Comparison of ENCODE assay signal across 17 cellular contexts in genomic region chr2:233953106-233953801, GRCh38.
DNase-seq lines count a peak whose midpoint lies in the region; ATAC-seq lines count a peak whose summit lies in the region.
"Had no signal": no experiment of that assay in that cellular context is flagged by ENCODE, and none has a peak within 500 bp of the region (broad histone marks: within the 10 kb centered on the region; RNA-seq: fewer than 3 reads in every experiment).

No MANE protein-coding gene starts in this region.

- DNase-seq in DMS53 treated with DMSO at 0.1 percent for 48 hours (lab: John Stamatoyannopoulos, UW; ENCODE audit: unreplicated experiment) (peak; percentile 66), NCI-H146 treated with DMSO at 0.1 percent for 48 hours (lab: John Stamatoyannopoulos, UW; ENCODE audit: unreplicated experiment) (peak; percentile 88), NCI-H748 treated with DMSO at 0.1 percent for 48 hours (lab: John Stamatoyannopoulos, UW) (peak; percentile 95), fibroblast of the conjunctiva (ENCODE audit: low read depth) (peak; percentile 10), retina (no peak)
- no peak for DNase-seq in T-helper 2 cell treated with Interferon-gamma antibody and Interleukin-4, amounts not matched to agents 5 μg/mL and 100 μg/mL, for 36 hours (ENCODE audit: low spot score)
- DNase-seq: activated CD4-positive, alpha-beta T cell treated with anti-CD3 and anti-CD28 coated beads for 48 hours; activated CD8-positive, alpha-beta memory T cell treated with anti-CD3 and anti-CD28 coated beads, Interleukin-2, amount 50 U/mL, for 4 hours; activated effector memory CD4-positive, alpha-beta T cell treated with anti-CD3 and anti-CD28 coated beads, Interleukin-2, amount 50 U/mL, for 16 hours; H7; left ventricle myocardium superior; nucleus accumbens; PC-9; sigmoid colon had no signal

- H3K4me1 Mint-ChIP-seq in T-helper 2 cell treated with Interferon-gamma antibody and Interleukin-4, amounts not matched to agents 5 μg/mL and 100 μg/mL, for 36 hours (ENCODE audit: low read depth): no peaks in the 10 kb centered on the region

- no peak overlapping the region for H3K27ac Mint-ChIP-seq in T-helper 2 cell treated with Interferon-gamma antibody and Interleukin-4, amounts not matched to agents 5 μg/mL and 100 μg/mL, for 36 hours

- H3K36me3 Mint-ChIP-seq in T-helper 2 cell treated with Interferon-gamma antibody and Interleukin-4, amounts not matched to agents 5 μg/mL and 100 μg/mL, for 36 hours (ENCODE audit: low read depth): no peaks in the 10 kb centered on the region

- H3K9me3 Mint-ChIP-seq in T-helper 2 cell treated with Interferon-gamma antibody and Interleukin-4, amounts not matched to agents 5 μg/mL and 100 μg/mL, for 36 hours: no peaks in the 10 kb centered on the region

- H3K27me3 Mint-ChIP-seq in T-helper 2 cell treated with Interferon-gamma antibody and Interleukin-4, amounts not matched to agents 5 μg/mL and 100 μg/mL, for 36 hours (ENCODE audit: low read depth): peaks cover 28% of the 10 kb centered on the region

- ATAC-seq in GM21528 (IDR thresholded peaks at IDR 0.05; ENCODE audit: low FRiP score, unreplicated experiment): no peak
- ATAC-seq: esophagus mucosa, HepG2, left ventricle myocardium superior had no signal

- H3K4me3 Mint-ChIP-seq in T-helper 2 cell treated with Interferon-gamma antibody and Interleukin-4, amounts not matched to agents 5 μg/mL and 100 μg/mL, for 36 hours: no peak overlapping the region

Comparison
In these comparisons a context has a peak if more than half of its experiments do, and no peak if none do; other contexts are left out.
1. DNase-seq: peak in DMS53 treated with DMSO at 0.1 percent for 48 hours (single experiment), NCI-H146 treated with DMSO at 0.1 percent for 48 hours (single experiment), NCI-H748 treated with DMSO at 0.1 percent for 48 hours (single experiment) and fibroblast of the conjunctiva (single experiment); none in retina (single experiment) and T-helper 2 cell treated with Interferon-gamma antibody and Interleukin-4, amounts not matched to agents 5 μg/mL and 100 μg/mL, for 36 hours (single experiment).